In genomic region chr7:26399747-26400146, GRCh38 we compare ENCODE assay signal across 14 cellular contexts.
DNase-seq lines count a peak whose midpoint lies in the region; ATAC-seq, FAIRE-seq and TF ChIP-seq lines count a peak whose summit lies in the region.
"Had no signal": no experiment of that assay in that cellular context is flagged by ENCODE, and none has a peak within 500 bp of the region (broad histone marks: within the 10 kb centered on the region; RNA-seq: fewer than 3 reads in every experiment).

No MANE protein-coding gene starts in this region.

- FAIRE-seq in H1 (lab: Jason Lieb, UNC) (no peak), pancreas (lab: Jason Lieb, UNC) (no peak)
- FAIRE-seq: TTC549 had no signal

- no peak overlapping the region for H3K4ac ChIP-seq in H1 (replicated peaks; ENCODE audit: insufficient read length, low read depth, low read length)

- POLR2A ChIA-PET in SK-N-SH (lab: Yijun Ruan, JAX) = interaction anchor here (1.2 to 1.4 kb wide), 3 partner anchors 22 to 35 kb away, joined by 3 to 5 read pairs (median 4); no protein-coding TSS in a partner anchor
- POLR2A ChIA-PET in H1 (lab: Charles Lee; ENCODE audit: partially characterized antibody) = interaction anchor here (1.0 to 2.2 kb wide), 3 partner anchors 10 to 200 kb away, joined by 3 to 13 read pairs (median 8); partner anchors contain the start of gene HNRNPA2B1

- H3K79me2 ChIP-seq in SK-N-SH (ENCODE audit: insufficient read depth) (no peaks in the 10 kb centered on the region), H1 (ENCODE audit: control insufficient read depth in 1 of 2, insufficient read depth in 2 of 2, low read length in 2 of 2) (no peaks in the 10 kb centered on the region)

- no peak overlapping the region for H2BK20ac ChIP-seq in H1 (ENCODE audit: low read length)

- H3K23ac ChIP-seq in H1 (ENCODE audit: insufficient read length) = no peak overlapping the region

- TF ChIP-seq RAD21 in SK-N-SH (IDR thresholded peaks at IDR 0.05; ENCODE audit: low read length) (no peak), H1 (IDR thresholded peaks at IDR 0.05 in 1 of 2, conservative IDR thresholded peaks at IDR 0.05 in 1 of 2; ENCODE audit: low read depth in 2 of 2, low read length in 2 of 2) (no peak)

- DNase-seq in SK-N-SH = peak; percentile 27
- no peak for DNase-seq in NB4 (ENCODE audit: low read depth)
- DNase-seq in H1 (ENCODE audit: low read depth in 1 of 2, low spot score in 2 of 2) = no peak
- DNase-seq in pancreas = no peak
- DNase-seq in GM19238 (ENCODE audit: insufficient read length, low spot score) = no peak
- DNase-seq: activated effector memory CD4-positive, alpha-beta T cell treated with anti-CD3 and anti-CD28 coated beads, Interleukin-2, amount 50 U/mL, for 16 hours; colonic mucosa; DND-41; Peyer's patch; stimulated activated CD4-positive, alpha-beta T cell treated with anti-CD3 and anti-CD28 coated beads, Interleukin-1b, Interleukin-23, amount 100 ng/mL, for 48 hours had no signal

- no peak overlapping the region for H2BK12ac ChIP-seq in H1 (ENCODE audit: low read depth, low read length)

- H4K5ac ChIP-seq in H1 (ENCODE audit: insufficient read length, low read depth, low read length) = no peak overlapping the region

- 75% methylated on average over 1 of the region's 1 CpG for WGBS in SK-N-SH (ENCODE audit: low lambda C conversion rate)
- 92% methylated on average over 1 of the region's 1 CpG; no CpG with 5 or more reads in 1 of the 2 experiments for WGBS in H1 (ENCODE audit: extremely low coverage in 1 of 2, insufficient coverage in 1 of 2, insufficient read length in 1 of 2, insufficient replicate concordance in 2 of 2, low coverage in 1 of 2, low lambda C conversion rate in 2 of 2, missing lambda C conversion rate in 1 of 2), 2 experiments
- WGBS in pancreas, 2 donors = 89 to 96% methylated on average over 1 of the region's 1 CpG

- no peak for TF ChIP-seq EP300 in SK-N-SH (IDR thresholded peaks at IDR 0.05; ENCODE audit: borderline replicate concordance in 1 of 2, low read depth in 1 of 2, low read length in 1 of 2)
- TF ChIP-seq EP300 in H1 (IDR thresholded peaks at IDR 0.05; ENCODE audit: borderline replicate concordance in 1 of 2, low read depth in 2 of 2, low read length in 2 of 2) = no peak

- H3K56ac ChIP-seq in H1 (replicated peaks; ENCODE audit: insufficient read length, low read depth, low read length) = no peak overlapping the region

- H3K9me3 ChIP-seq in SK-N-SH (no peaks in the 10 kb centered on the region), H1 (ENCODE audit: insufficient read depth in 2 of 2, low read depth in 1 of 2, low read length in 1 of 2) (no peaks in the 10 kb centered on the region), pancreas (no peaks in the 10 kb centered on the region)
- H3K9me3 ChIP-seq: colonic mucosa, Peyer's patch had no signal

- no peak overlapping the region for H4K91ac ChIP-seq in H1 (replicated peaks; ENCODE audit: insufficient read length, low read length)

- no peak for TF ChIP-seq POLR2A in NB4 (IDR thresholded peaks at IDR 0.05; ENCODE audit: extremely low read depth, insufficient read length)
- TF ChIP-seq POLR2A in H1 (IDR thresholded peaks at IDR 0.05; ENCODE audit: control extremely low read depth in 1 of 2, low read depth in 2 of 2, low read length in 2 of 2) = no peak

- H2AFZ ChIP-seq in SK-N-SH (ENCODE audit: low read depth) (no peak overlapping the region), H1 (ENCODE audit: low read length) (no peak overlapping the region)

- H2BK15ac ChIP-seq in H1 (ENCODE audit: low read length) = peak overlapping the region; percentile 32; the same call in 1 of the 2 replicates

- H3F3A ChIP-seq in SK-N-SH (replicated peaks; ENCODE audit: insufficient read depth) = no peaks in the 10 kb centered on the region

- H4K20me1 ChIP-seq in SK-N-SH (ENCODE audit: insufficient read depth) = no peaks in the 10 kb centered on the region
- H4K20me1 ChIP-seq in H1 (replicated peaks in 1 of 2; ENCODE audit: control insufficient read depth in 1 of 2, insufficient read depth in 2 of 2, low read length in 2 of 2) = no peaks in the 10 kb centered on the region

- H3K36me3 ChIP-seq in SK-N-SH (replicated peaks in 1 of 2; ENCODE audit: control insufficient read depth in 1 of 2, insufficient read depth in 2 of 2, low read length in 1 of 2) (no peaks in the 10 kb centered on the region), H1 (ENCODE audit: control insufficient read depth in 2 of 4, insufficient read depth in 4 of 4, low read length in 3 of 4) (no peaks in the 10 kb centered on the region), pancreas (no peaks in the 10 kb centered on the region)
- H3K36me3 ChIP-seq: colonic mucosa, Peyer's patch had no signal

- H3K79me1 ChIP-seq in H1 (ENCODE audit: low read depth, low read length) = no peaks in the 10 kb centered on the region

- H3K4me2 ChIP-seq in SK-N-SH = no peak overlapping the region
- H3K4me2 ChIP-seq in H1 (ENCODE audit: insufficient read depth in 1 of 2, low read depth in 2 of 2, low read length in 2 of 2) = peak overlapping the region; percentile 91 to 95

- no peak overlapping the region for H4K8ac ChIP-seq in H1 (ENCODE audit: extremely low read depth, insufficient read depth, low read length)

- ATAC-seq in SK-N-SH treated with all-trans-retinoic acid at 6 μM for 48 hours = no peak
- no peak for ATAC-seq in pancreas
- ATAC-seq in GM21576 (IDR thresholded peaks at IDR 0.05; ENCODE audit: unreplicated experiment) = no peak
- ATAC-seq in GM21786 (IDR thresholded peaks at IDR 0.05; ENCODE audit: unreplicated experiment) = no peak

- H3K27ac ChIP-seq in SK-N-SH (ENCODE audit: low read depth in 2 of 2, low read length in 1 of 2) (peak overlapping the region in 1 of 2 experiments; percentile 50; a peak in 1 of 4 replicates), H1 (ENCODE audit: low read depth, low read length) (no peak overlapping the region), pancreas (peak overlapping the region in 3 of 4 donors; percentile 75 to 91 (median 81))

- CTCF ChIA-PET in SK-N-SH (lab: Yijun Ruan, JAX) = interaction anchor here (0.6 to 5.2 kb wide), 26 partner anchors 9 to 506 kb away, joined by 3 to 50 read pairs (median 4); no protein-coding TSS in a partner anchor
- CTCF ChIA-PET in H1 (lab: Charles Lee; ENCODE audit: partially characterized antibody) = interaction anchor here (1.6 to 3.4 kb wide), 2 partner anchors 11 to 46 kb away, joined by 5 to 10 read pairs; no protein-coding TSS in a partner anchor

- H3K9ac ChIP-seq in SK-N-SH (no peak overlapping the region), H1 (replicated peaks in 1 of 4; ENCODE audit: extremely low read depth in 1 of 4, low read depth in 3 of 4, low read length in 3 of 4) (no peak overlapping the region; a peak in 2 of 7 replicates)

- TF ChIP-seq CTCF in SK-N-SH (IDR thresholded peaks at IDR 0.05) (no peak), NB4 (IDR thresholded peaks at IDR 0.05; ENCODE audit: low read depth, low read length) (no peak), H1 (IDR thresholded peaks at IDR 0.05; ENCODE audit: control extremely low read depth in 1 of 3, insufficient read depth in 1 of 3, low read depth in 1 of 3, low read length in 3 of 3) (no peak), pancreas (IDR thresholded peaks at IDR 0.05) (no peak)

- no peak overlapping the region for H3K18ac ChIP-seq in H1 (ENCODE audit: extremely low read depth, low read length)

- no peak overlapping the region for H3K14ac ChIP-seq in H1 (ENCODE audit: insufficient read length)

- H3K23me2 ChIP-seq in H1 (ENCODE audit: low read depth, low read length) = peaks cover 5% of the 10 kb centered on the region; the same call in 1 of the 2 replicates

- H3K4me3 ChIP-seq in SK-N-SH (ENCODE audit: low read depth in 2 of 2, low read length in 1 of 2) (no peak overlapping the region), NB4 (ENCODE audit: low read depth, low read length) (peak overlapping the region; percentile 66), H1 (ENCODE audit: extremely low read depth in 1 of 4, insufficient read depth in 2 of 4, low read depth in 3 of 4, low read length in 4 of 4) (peak overlapping the region in 1 of 4 experiments; percentile 81; a peak in 2 of 8 replicates), pancreas (peak overlapping the region in 2 of 4 donors; percentile 62 to 75)

- H3K27me3 ChIP-seq in SK-N-SH (ENCODE audit: insufficient read depth) (peaks cover 10% of the 10 kb centered on the region; the same call in 1 of the 2 replicates), H1 (replicated peaks in 1 of 4; ENCODE audit: control insufficient read depth in 3 of 4, extremely low read depth in 1 of 4, insufficient read depth in 3 of 4, low read length in 3 of 4) (no peaks in the 10 kb centered on the region), pancreas (no peaks in the 10 kb centered on the region)
- H3K27me3 ChIP-seq: colonic mucosa, Peyer's patch had no signal

- H2BK5ac ChIP-seq in H1 (ENCODE audit: low read depth, low read length) = no peak overlapping the region

- H2AK5ac ChIP-seq in H1 (ENCODE audit: low read depth, low read length) = no peak overlapping the region

- H3K4me1 ChIP-seq in SK-N-SH (ENCODE audit: control insufficient read depth in 1 of 2, insufficient read depth in 2 of 2, low read depth in 1 of 2, low read length in 1 of 2) (peaks cover 0 to 21% of the 10 kb centered on the region in 2 experiments; a peak in 1 of 4 replicates), H1 (replicated peaks in 1 of 4; ENCODE audit: control insufficient read depth in 3 of 4, insufficient read depth in 4 of 4, low read length in 3 of 4) (peaks cover 2 to 13% (median 4%) of the 10 kb centered on the region in 4 experiments; a peak in 5 of 7 replicates), pancreas (peaks cover 0 to 10% (median 5%) of the 10 kb centered on the region in 3 donors)
- H3K4me1 ChIP-seq: colonic mucosa had no signal

- H2BK120ac ChIP-seq in H1 (replicated peaks; ENCODE audit: low read depth, low read length) = no peak overlapping the region

- intact Hi-C loops in pancreas (cut with DNase I) = no loop called here

- no peaks in the 10 kb centered on the region for H3K9me2 ChIP-seq in SK-N-SH

TF ChIP-seq in SK-N-SH, 30 proteins besides CTCF, POLR2A, EP300 and RAD21:
- TF ChIP-seq NRF1 (IDR thresholded peaks at IDR 0.05; ENCODE audit: low read depth, low read length) = no peak
- TF ChIP-seq TCF12 (IDR thresholded peaks at IDR 0.05) = no peak
- TF ChIP-seq NFIC (IDR thresholded peaks at IDR 0.05; ENCODE audit: borderline replicate concordance) = no peak
- no peak for TF ChIP-seq MEF2A (IDR thresholded peaks at IDR 0.05; ENCODE audit: borderline replicate concordance, low read depth)

TF ChIP-seq in SK-N-SH treated with all-trans-retinoic acid at 6 μM for 48 hours, 23 proteins besides CTCF, POLR2A, EP300 and RAD21 (continues in another document):
- TF ChIP-seq SNAI2 (CRISPR knock-in tag; IDR thresholded peaks at IDR 0.05) (no peak), ESRRG (CRISPR knock-in tag; IDR thresholded peaks at IDR 0.05) (no peak), TCF4 (CRISPR knock-in tag; IDR thresholded peaks at IDR 0.05; ENCODE audit: borderline replicate concordance) (no peak)

TF ChIP-seq in H1, 55 proteins besides CTCF, POLR2A, EP300 and RAD21 (continues in another document):
- TF ChIP-seq NRF1 (IDR thresholded peaks at IDR 0.05; ENCODE audit: low read depth, low read length) (no peak), EZH2 (IDR thresholded peaks at IDR 0.05; ENCODE audit: low read depth, low read length, severe bottlenecking) (no peak), RFX5 (IDR thresholded peaks at IDR 0.05; ENCODE audit: borderline replicate concordance, low read depth, low read length) (no peak)
